ENCODE assay signal across 11 cellular contexts in the genomic region with DNA sequence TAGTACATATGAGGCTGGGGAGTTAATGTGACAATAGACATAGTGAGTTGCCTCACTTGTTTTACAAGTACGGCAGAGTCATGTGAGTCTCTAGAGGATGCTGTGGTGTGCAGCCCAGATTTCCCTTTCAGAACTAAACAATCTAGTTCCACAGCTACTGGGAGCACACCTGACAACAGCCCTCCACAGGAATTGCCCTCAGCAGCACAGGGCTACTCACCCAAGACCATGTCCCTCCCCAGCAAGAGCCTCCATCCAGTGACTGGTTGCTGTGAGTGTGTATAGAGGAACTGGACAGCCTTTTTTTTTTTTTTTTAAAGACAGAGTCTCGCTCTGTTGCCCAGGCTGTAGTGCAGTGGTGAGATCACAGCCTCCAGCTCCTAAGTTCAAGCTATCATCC. TPM values are rescaled to one million over a fixed set of nuclear protein-coding genes. Genes with fewer than 3 reads are reported as not detected.
DNase-seq lines count a peak whose midpoint lies in the region; ATAC-seq and TF ChIP-seq lines count a peak whose summit lies in the region.
"Had no signal": no experiment of that assay in that cellular context is flagged by ENCODE, and none has a peak within 500 bp of the region (broad histone marks: within the 10 kb centered on the region; RNA-seq: fewer than 3 reads in every experiment).

No MANE protein-coding gene starts in this region.

- H3K27me3 Mint-ChIP-seq in type B pancreatic cell (peaks cover 4% of the 10 kb centered on the region), Calu3 (ENCODE audit: unreplicated experiment) (peaks cover 14% of the 10 kb centered on the region)

- intact Hi-C loops in Calu3 (cut with micrococcal nuclease; ENCODE audit: unreplicated experiment): no loop called here

- TF ChIP-seq CTCF in type B pancreatic cell (conservative IDR thresholded peaks at IDR 0.05) (no peak), Calu3 (IDR thresholded peaks at IDR 0.05; ENCODE audit: unreplicated experiment) (no peak)

- DNase-seq in type B pancreatic cell (ENCODE audit: extremely low spot score, unreplicated experiment) (no peak), mesenchymal stem cell (no peak), DMS 273 (lab: John Stamatoyannopoulos, UW; ENCODE audit: unreplicated experiment) (no peak), Calu3 (no peak)
- DNase-seq: activated naive CD4-positive, alpha-beta T cell treated with anti-CD3 and anti-CD28 coated beads for 36 hours; effector memory CD4-positive, alpha-beta T cell; NCI-H526 had no signal

- H2BK120ac ChIP-seq in mesenchymal stem cell (ENCODE audit: low read depth, low read length): no peak overlapping the region

- no peak overlapping the region for H3K4me3 ChIP-seq in mesenchymal stem cell (ENCODE audit: insufficient read depth in 1 of 2, low read depth in 1 of 2, low read length in 2 of 2)

- no peak overlapping the region for H2AFZ ChIP-seq in mesenchymal stem cell (ENCODE audit: low read depth, low read length)

- no peak overlapping the region for H4K8ac ChIP-seq in mesenchymal stem cell (ENCODE audit: low read length)

- H3K4me2 ChIP-seq in mesenchymal stem cell (ENCODE audit: low read length, poor library complexity, severe bottlenecking): no peak overlapping the region

- no peak overlapping the region for H3K14ac ChIP-seq in mesenchymal stem cell (ENCODE audit: low read length in 2 of 2)

- no peaks in the 10 kb centered on the region for H3K9me3 Mint-ChIP-seq in type B pancreatic cell
- H3K9me3 Mint-ChIP-seq in Calu3 (ENCODE audit: low read depth, unreplicated experiment): no peaks in the 10 kb centered on the region
- H3K9me3 Mint-ChIP-seq: activated naive CD4-positive, alpha-beta T cell treated with anti-CD3 and anti-CD28 coated beads for 36 hours had no signal

- H3K18ac ChIP-seq in mesenchymal stem cell (ENCODE audit: low read depth in 1 of 2, low read length in 2 of 2): no peak overlapping the region

- ATAC-seq in GM19043 (IDR thresholded peaks at IDR 0.05; ENCODE audit: low read depth, unreplicated experiment) (peak; percentile 58), HG02642 (IDR thresholded peaks at IDR 0.05; ENCODE audit: poor library complexity, unreplicated experiment) (peak; percentile 56), HG03520 (IDR thresholded peaks at IDR 0.05; ENCODE audit: unreplicated experiment) (peak; percentile 45)

- H3K27ac Mint-ChIP-seq in type B pancreatic cell: peak overlapping the region; percentile 91
- H3K27ac Mint-ChIP-seq in Calu3 (ENCODE audit: unreplicated experiment): no peak overlapping the region
- H3K27ac Mint-ChIP-seq: activated naive CD4-positive, alpha-beta T cell treated with anti-CD3 and anti-CD28 coated beads for 36 hours had no signal

- BruUV-seq in Calu3 (replicated peaks; lab: Mats Ljungman, UMichigan): no TSS peak

- no peak overlapping the region for H3K27ac ChIP-seq in mesenchymal stem cell (ENCODE audit: low read length, poor library complexity, severe bottlenecking)
- H3K27ac ChIP-seq: neutrophil had no signal

- H3K4me3 Mint-ChIP-seq in type B pancreatic cell: peak overlapping the region; percentile 1
- H3K4me3 Mint-ChIP-seq in Calu3 (ENCODE audit: low read depth, unreplicated experiment): no peak overlapping the region
- H3K4me3 Mint-ChIP-seq: activated naive CD4-positive, alpha-beta T cell treated with anti-CD3 and anti-CD28 coated beads for 36 hours had no signal

- H3K36me3 Mint-ChIP-seq in type B pancreatic cell (no peaks in the 10 kb centered on the region), Calu3 (ENCODE audit: insufficient read depth, unreplicated experiment) (no peaks in the 10 kb centered on the region)

- no peak overlapping the region for H4K91ac ChIP-seq in mesenchymal stem cell (ENCODE audit: low read length)

- H3K23ac ChIP-seq in mesenchymal stem cell (ENCODE audit: low read length in 2 of 2): no peak overlapping the region

- CTCF ChIA-PET in Calu3 (lab: Charles Lee): interaction anchor here (0.7 kb wide), 1 partner anchor 27 kb away, joined by 6 read pairs; no protein-coding TSS in a partner anchor

- H3K4ac ChIP-seq in mesenchymal stem cell (ENCODE audit: low read depth in 1 of 2, low read length in 2 of 2): no peak overlapping the region

- WGBS in mesenchymal stem cell: 100% methylated on average over 2 of the region's 2 CpGs

- no peaks in the 10 kb centered on the region for H3K27me3 ChIP-seq in mesenchymal stem cell (ENCODE audit: control insufficient read depth in 1 of 2, insufficient read depth in 1 of 2, low read length in 2 of 2)
- H3K27me3 ChIP-seq: neutrophil had no signal

- H3K4me1 Mint-ChIP-seq in type B pancreatic cell (ENCODE audit: unreplicated experiment): peaks cover 15% of the 10 kb centered on the region
- peaks cover 13% of the 10 kb centered on the region for H3K4me1 Mint-ChIP-seq in Calu3 (ENCODE audit: low read depth, unreplicated experiment)

- H3K4me1 ChIP-seq in mesenchymal stem cell (ENCODE audit: control insufficient read depth, insufficient read depth, low read depth, low read length): peaks cover 5% of the 10 kb centered on the region

- H2AK5ac ChIP-seq in mesenchymal stem cell (ENCODE audit: low read length, severe bottlenecking): no peak overlapping the region

- H3K36me3 ChIP-seq in mesenchymal stem cell (ENCODE audit: control insufficient read depth in 1 of 2, insufficient read depth in 2 of 2, low read depth in 1 of 2, low read length in 2 of 2): no peaks in the 10 kb centered on the region
- H3K36me3 ChIP-seq: neutrophil had no signal

- no peak overlapping the region for H2BK5ac ChIP-seq in mesenchymal stem cell (ENCODE audit: low read depth, low read length, poor library complexity, severe bottlenecking)

- no peaks in the 10 kb centered on the region for H3K9me3 ChIP-seq in mesenchymal stem cell (ENCODE audit: control insufficient read depth, low read length)
- H3K9me3 ChIP-seq: neutrophil had no signal

- no peak overlapping the region for H2BK12ac ChIP-seq in mesenchymal stem cell (ENCODE audit: low read length in 2 of 2)

- no peak overlapping the region for H2BK15ac ChIP-seq in mesenchymal stem cell (ENCODE audit: low read depth, poor library complexity, severe bottlenecking)

- H3K9ac ChIP-seq in mesenchymal stem cell (ENCODE audit: low read length): no peak overlapping the region

- no peaks in the 10 kb centered on the region for H3K79me1 ChIP-seq in mesenchymal stem cell (replicated peaks; ENCODE audit: low read length, poor library complexity, severe bottlenecking)

RNA-seq across cellular contexts. Expression of gene UBE2E2, which starts 40.2 kb away (rescaled TPM):
- total RNA-seq in type B pancreatic cell (ENCODE audit: low replicate concordance) (55.8 and 68.5 TPM in 2 replicates), Calu3 (2022) (19.1 and 25.1 TPM in 2 replicates)
- polyA plus RNA-seq in mesenchymal stem cell (2013, experiment 1 of 2): 27.2 TPM
- 26.3 TPM for polyA plus RNA-seq in mesenchymal stem cell (2013, experiment 2 of 2)
